ENCODE assay signal across 1 cellular context in genomic region chrX:12984629-12985303, GRCh38.
A peak's percentile ranks its signal among the peaks of the same experiment; 100 is the strongest.
TF ChIP-seq lines count a peak whose summit lies in the region.

No MANE protein-coding gene starts in this region.

TF ChIP-seq in K562, 482 proteins besides CTCF, POLR2A, EP300 and RAD21 (continued from another document and continues in another):
- no peak for TF ChIP-seq ZNF609 (CRISPR knock-in tag; IDR thresholded peaks at IDR 0.05; ENCODE audit: borderline replicate concordance)
- TF ChIP-seq FOSL1 (tag; conservative IDR thresholded peaks at IDR 0.05) = peak; percentile 73
- no peak for TF ChIP-seq ZNF512 (tag; IDR thresholded peaks at IDR 0.05)
- no peak for TF ChIP-seq ARID2 (IDR thresholded peaks at IDR 0.05)
- TF ChIP-seq NCOA2 (IDR thresholded peaks at IDR 0.05; ENCODE audit: partially characterized antibody in 2 of 2) = no peak
- peak; percentile 60 for TF ChIP-seq SMARCE1 (IDR thresholded peaks at IDR 0.05)
- no peak for TF ChIP-seq HNRNPL (IDR thresholded peaks at IDR 0.05; ENCODE audit: low read depth, low read length)
- no peak for TF ChIP-seq KDM5B (IDR thresholded peaks at IDR 0.05; ENCODE audit: insufficient replicate concordance, low read depth, low read length)
- peak; percentile 57 for TF ChIP-seq ATF3 (IDR thresholded peaks at IDR 0.05)
- no peak for TF ChIP-seq ATF3 (CRISPR knock-in tag; conservative IDR thresholded peaks at IDR 0.05)
- TF ChIP-seq ZBTB1 (CRISPR knock-in tag; IDR thresholded peaks at IDR 0.05; ENCODE audit: borderline replicate concordance, low read depth) = peak; percentile 80; the same call in 1 of the 2 replicates
- TF ChIP-seq FOXA1 (IDR thresholded peaks at IDR 0.05; ENCODE audit: borderline replicate concordance) = no peak
- no peak for TF ChIP-seq ZNF77 (CRISPR knock-in tag; IDR thresholded peaks at IDR 0.05)
- peak; percentile 73 for TF ChIP-seq NFIC (IDR thresholded peaks at IDR 0.05)
- TF ChIP-seq CUX1 (CRISPR knock-in tag; IDR thresholded peaks at IDR 0.05) = peak; percentile 72; the same call in 1 of the 2 replicates
- no peak for TF ChIP-seq PBX2 (CRISPR knock-in tag; IDR thresholded peaks at IDR 0.05; ENCODE audit: low read depth)
- peak; percentile 88 for TF ChIP-seq PBX2 (tag; conservative IDR thresholded peaks at IDR 0.05; ENCODE audit: low read depth)
- no peak for TF ChIP-seq COPS2 (conservative IDR thresholded peaks at IDR 0.05)
- TF ChIP-seq BRCA1 (IDR thresholded peaks at IDR 0.05) = no peak
- TF ChIP-seq BRCA1 (CRISPR knock-in tag; IDR thresholded peaks at IDR 0.05) = no peak
- TF ChIP-seq MLLT1 (IDR thresholded peaks at IDR 0.05) = 0 out of 4 replicates have a peak, but pooled peaks of 1 of the 2 experiments have one; percentile 18
- peak; percentile 12 for TF ChIP-seq FOS (IDR thresholded peaks at IDR 0.05; ENCODE audit: extremely low read depth, insufficient read length)
- TF ChIP-seq PURB (CRISPR knock-in tag; IDR thresholded peaks at IDR 0.05; ENCODE audit: low read depth) = no peak
- no peak for TF ChIP-seq JUNB (CRISPR knock-in tag; conservative IDR thresholded peaks at IDR 0.05)
- TF ChIP-seq ERF (CRISPR knock-in tag; IDR thresholded peaks at IDR 0.05) = no peak
- no peak for TF ChIP-seq PRPF4 (IDR thresholded peaks at IDR 0.05; ENCODE audit: insufficient read depth, low read depth, low read length, poor library complexity, severe bottlenecking)
- no peak for TF ChIP-seq ZNF695 (CRISPR knock-in tag; IDR thresholded peaks at IDR 0.05)
- no peak for TF ChIP-seq NR2C1 (IDR thresholded peaks at IDR 0.05)
- no peak for TF ChIP-seq NR2C1 (tag; IDR thresholded peaks at IDR 0.05)
- peak; percentile 62; the same call in 1 of the 2 replicates for TF ChIP-seq SMARCA4 (IDR thresholded peaks at IDR 0.05)
- no peak for TF ChIP-seq ILF3 (IDR thresholded peaks at IDR 0.05; ENCODE audit: borderline replicate concordance)
- no peak for TF ChIP-seq ZNF253 (CRISPR knock-in tag; conservative IDR thresholded peaks at IDR 0.05)
- TF ChIP-seq MYBL2 (IDR thresholded peaks at IDR 0.05; ENCODE audit: low read depth) = no peak
- TF ChIP-seq MYBL2 (CRISPR knock-in tag; IDR thresholded peaks at IDR 0.05; ENCODE audit: borderline replicate concordance) = no peak
- TF ChIP-seq PKNOX1 (IDR thresholded peaks at IDR 0.05) = peak; percentile 78
- no peak for TF ChIP-seq SIRT6 (IDR thresholded peaks at IDR 0.05; ENCODE audit: low read depth, low read length)
- TF ChIP-seq SRSF7 (optimal IDR thresholded peaks at IDR 0.05; ENCODE audit: low read depth, low read length) = no peak
- TF ChIP-seq RCOR1 (IDR thresholded peaks at IDR 0.05; ENCODE audit: borderline replicate concordance in 1 of 2, low read depth in 2 of 2, low read length in 2 of 2) = 0 out of 4 replicates have a peak, but pooled peaks of 1 of the 2 experiments have one; percentile 12
- no peak for TF ChIP-seq POU5F1 (IDR thresholded peaks at IDR 0.05; ENCODE audit: borderline replicate concordance, low read depth, low read length, partially characterized antibody)
- TF ChIP-seq LEF1 (IDR thresholded peaks at IDR 0.05) = 0 out of 2 replicates have a peak, but pooled peaks have one; percentile 38
- TF ChIP-seq TCFL5 (CRISPR knock-in tag; conservative IDR thresholded peaks at IDR 0.05) = no peak
- peak; percentile 75 for TF ChIP-seq JUND (IDR thresholded peaks at IDR 0.05; ENCODE audit: borderline replicate concordance, low read depth, low read length)
- no peak; the same call in 2 of the 3 replicates for TF ChIP-seq JUND (tag; IDR thresholded peaks at IDR 0.05; ENCODE audit: borderline replicate concordance, low read depth, low read length)
- TF ChIP-seq ZNF398 (CRISPR knock-in tag; IDR thresholded peaks at IDR 0.05) = no peak
- no peak for TF ChIP-seq NFE2 (IDR thresholded peaks at IDR 0.05; ENCODE audit: low read depth)
